In the genomic region with DNA sequence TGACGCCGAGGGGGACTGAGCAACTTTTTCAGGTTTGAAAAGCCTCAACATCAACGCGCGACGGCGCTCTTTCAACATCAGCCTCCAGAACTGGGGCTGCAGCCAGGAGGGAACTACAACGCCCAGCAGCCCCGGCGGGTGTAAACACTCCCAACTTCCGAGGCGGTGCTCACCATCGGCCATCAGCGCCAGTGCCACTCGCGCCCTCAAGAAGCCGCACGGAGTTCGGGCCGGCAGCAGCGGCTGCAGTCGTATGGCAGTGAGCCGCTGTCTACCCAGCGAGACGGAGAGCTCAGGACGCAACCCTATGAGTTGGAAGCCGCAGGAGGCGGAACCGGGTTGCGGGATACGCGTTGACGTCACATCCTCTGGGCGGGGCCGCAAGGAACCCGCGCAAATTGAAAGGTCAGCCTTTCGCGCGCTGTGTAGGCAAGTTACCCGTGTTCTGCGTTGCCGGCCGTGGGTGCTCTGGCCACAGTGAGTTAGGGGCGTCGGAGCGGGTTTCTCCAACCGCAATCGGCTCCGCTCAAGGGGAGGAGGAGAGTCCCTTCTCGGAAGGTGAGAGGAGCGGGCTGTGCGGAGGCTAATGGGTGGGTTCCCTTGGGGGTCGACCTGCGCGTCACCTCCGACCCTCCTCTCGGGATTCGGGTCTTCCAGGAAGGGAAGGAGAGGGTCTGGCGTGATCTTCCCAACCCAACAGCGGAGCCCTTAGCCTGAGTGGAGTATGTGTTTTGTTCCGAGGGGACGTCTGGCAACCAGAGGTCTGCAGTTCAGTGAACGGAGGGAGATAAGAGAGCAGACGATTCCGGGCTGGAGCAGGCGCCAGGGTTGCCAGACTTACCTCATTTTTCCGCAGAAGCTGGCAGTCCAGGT, we compare ENCODE assay signal across 8 cellular contexts. TPM values are rescaled to one million over a fixed set of nuclear protein-coding genes. Genes with fewer than 3 reads are reported as not detected.
DNase-seq lines count a peak whose midpoint lies in the region; ATAC-seq and TF ChIP-seq lines count a peak whose summit lies in the region.

Gene EXO1, plus strand, starts transcription at position 409 of the 873 bp plus-strand sequence. CDS start 2,222 bp downstream, outside the sequence.

- H3K4me1 ChIP-seq in adipocyte (ENCODE audit: control insufficient read depth, insufficient read depth, low read length) = peaks cover 12% of the 10 kb centered on the region
- peaks cover 0 to 14% (median 10%) of the 10 kb centered on the region in 12 donors for H3K4me1 ChIP-seq in heart left ventricle
- peaks cover 8% of the 10 kb centered on the region for H3K4me1 ChIP-seq in upper lobe of right lung

- H3K4me3 ChIP-seq in GM12875 (ENCODE audit: low read depth, low read length) (peak within 1 kb of the TSS; percentile 84), adipocyte (ENCODE audit: low read length) (peak within 1 kb of the TSS; percentile 95), heart left ventricle (peak within 1 kb of the TSS; percentile 25 to 97 (median 84)), upper lobe of right lung (peak within 1 kb of the TSS; percentile 89)

- ATAC-seq in HG02763 (IDR thresholded peaks at IDR 0.05; ENCODE audit: unreplicated experiment) = peak; percentile 97
- peak; percentile 97 to 99 (median 99) for ATAC-seq in heart left ventricle
- peak; percentile 99 for ATAC-seq in upper lobe of right lung

- peak in 1 of 2 donors; percentile 41 for TF ChIP-seq POLR2A in heart left ventricle (IDR thresholded peaks at IDR 0.05)

- H3K9me3 ChIP-seq in adipocyte (ENCODE audit: control insufficient read depth, low read length) = no peaks in the 10 kb centered on the region
- H3K9me3 ChIP-seq in heart left ventricle = no peaks in the 10 kb centered on the region
- no peaks in the 10 kb centered on the region for H3K9me3 ChIP-seq in upper lobe of right lung

- intact Hi-C loops in heart left ventricle (cut with DNase I) = loop anchor here in 3 of 10 donors (5.0 to 10.0 kb wide), 4 partner anchors 206 to 323 kb away; partner anchors contain the start of genes CHML (in 2 of the 3), KMO (in 2 of the 3) and OPN3 (in 2 of the 3)
- intact Hi-C loops in posterior cingulate gyrus (cut with DNase I) = loop anchor here (5.0 kb wide), 1 partner anchor 206 kb away; the partner anchor contains the start of genes CHML and OPN3
- intact Hi-C loops in upper lobe of right lung (cut with DNase I) = no loop called here

- DNase-seq in NCI-H1417 (lab: John Stamatoyannopoulos, UW) (peak; percentile 86 to 98 (median 98)), T follicular helper cell (ENCODE audit: low read depth) (peak; percentile 80), adipocyte (ENCODE audit: low read depth) (peak; percentile 98), heart left ventricle (peak; percentile 87 to 92 (median 89)), posterior cingulate gyrus (peak; percentile 83 to 98 (median 89)), upper lobe of right lung (peak; percentile 93)

- WGBS in heart left ventricle, 4 donors = 0 to 1% (median 1%) methylated on average over 28 to 68 of the region's 68 CpGs

- H3K27me3 ChIP-seq in adipocyte (replicated peaks; ENCODE audit: control insufficient read depth, insufficient read depth, low read length) (no peaks in the 10 kb centered on the region), heart left ventricle (no peaks in the 10 kb centered on the region), upper lobe of right lung (no peaks in the 10 kb centered on the region)

- H3K36me3 ChIP-seq in adipocyte (ENCODE audit: control insufficient read depth, insufficient read depth, low read length, severe bottlenecking) (no peaks in the 10 kb centered on the region), heart left ventricle (no peaks in the 10 kb centered on the region), upper lobe of right lung (no peaks in the 10 kb centered on the region)

- H3K27ac ChIP-seq in heart left ventricle (peak within 1 kb of the TSS; percentile 89 to 100 (median 96)), upper lobe of right lung (peak within 1 kb of the TSS; percentile 96)

- peak within 1 kb of the TSS; percentile 99 for H3K9ac ChIP-seq in adipocyte (ENCODE audit: low read length)

- peak; percentile 55; the same call in 1 of the 2 replicates for TF ChIP-seq CTCF in GM12875 (IDR thresholded peaks at IDR 0.05; ENCODE audit: borderline replicate concordance, insufficient read depth, low read depth, low read length)
- peak in 9 of 12 donors; percentile 14 to 56 (median 41) for TF ChIP-seq CTCF in heart left ventricle (IDR thresholded peaks at IDR 0.05)
- peak; percentile 29 for TF ChIP-seq CTCF in upper lobe of right lung (IDR thresholded peaks at IDR 0.05)

RNA-seq across cellular contexts. Expression of gene EXO1, which starts in this region (rescaled TPM):
- total RNA-seq in heart left ventricle = 1 to 10 TPM in 2 of 9 donors, under 1 TPM in 3, not detected in 4; 0.15 to 4.1 (median 0.81) TPM
- under 1 TPM in 1 of 2 donors, not detected in 1; 0.07 TPM for polyA plus RNA-seq in heart left ventricle
- total RNA-seq in upper lobe of right lung = 0.32 TPM

Comparison
In these comparisons a context has a peak if more than half of its experiments do, and no peak if none do; other contexts are left out.
1. Peak in every context shown above with its lines: DNase-seq, ATAC-seq, H3K4me3 ChIP-seq and H3K27ac ChIP-seq.
2. Peak in DNase-seq, ATAC-seq, H3K4me3 ChIP-seq and H3K27ac ChIP-seq in upper lobe of right lung; RNA of the gene not detected or under 1 TPM.